25 cellular contexts compared by ENCODE assay signal in genomic region chr2:16683576-16683975, GRCh38. TPM values are rescaled to one million over a fixed set of nuclear protein-coding genes. Genes with fewer than 3 reads are reported as not detected.
"Had no signal": no experiment of that assay in that cellular context is flagged by ENCODE, and none has a peak within 500 bp of the region (broad histone marks: within the 10 kb centered on the region; RNA-seq: fewer than 3 reads in every experiment).

No MANE protein-coding gene starts in this region.

- H3K36me3 Mint-ChIP-seq: activated CD4-positive, alpha-beta memory T cell treated with anti-CD3 and anti-CD28 coated beads for 36 hours; activated naive CD8-positive, alpha-beta T cell treated with anti-CD3 and anti-CD28 coated beads for 36 hours had no signal

- H3K4me3 ChIP-seq: cardiac muscle cell, SJSA1 had no signal

- H3K27ac ChIP-seq: brain microvascular endothelial cell, cardiac muscle cell, SJSA1 had no signal

- DNase-seq: activated CD4-positive, alpha-beta memory T cell treated with anti-CD3 and anti-CD28 coated beads for 36 hours; activated CD4-positive, alpha-beta T cell treated with anti-CD3 and anti-CD28 coated beads, Interleukin-2, amount 10 ng/mL, durations not matched to agents 7 days and 5 days; activated CD4-positive, CD25-positive, alpha-beta regulatory T cell; activated CD8-positive, alpha-beta memory T cell treated with anti-CD3 and anti-CD28 coated beads for 24 hours; activated gamma-delta T cell; activated naive CD4-positive, alpha-beta T cell treated with anti-CD3 and anti-CD28 coated beads for 36 hours; activated naive CD8-positive, alpha-beta T cell treated with anti-CD3 and anti-CD28 coated beads for 36 hours; activated T-cell treated with anti-CD3 and anti-CD28 coated beads, Interleukin-2, amount 50 U/mL, for 4 hours; brain microvascular endothelial cell; Kasumi-1; KBM-7; NCI-H1048; NCI-H1930; NCI-H2171 treated with DMSO at 0.1 percent for 48 hours; NCI-H226; NCI-H526; NCI-H774; PC-3; SHP77; T-helper 17 cell; T-helper 9 cell had no signal

- FAIRE-seq: RCC 7860 had no signal

- H3K36me3 ChIP-seq: brain microvascular endothelial cell, cardiac muscle cell, SJSA1 had no signal

- H3K9me3 ChIP-seq: SJSA1 had no signal

- H3K27me3 ChIP-seq: brain microvascular endothelial cell, cardiac muscle cell had no signal

- H3K9me3 Mint-ChIP-seq: activated CD4-positive, alpha-beta T cell treated with anti-CD3 and anti-CD28 coated beads, Interleukin-2, amount 10 ng/mL, durations not matched to agents 7 days and 5 days; activated naive CD4-positive, alpha-beta T cell treated with anti-CD3 and anti-CD28 coated beads for 36 hours had no signal

- H3K4me1 Mint-ChIP-seq: activated CD4-positive, alpha-beta T cell treated with anti-CD3 and anti-CD28 coated beads, Interleukin-2, amount 10 ng/mL, durations not matched to agents 7 days and 5 days; activated naive CD8-positive, alpha-beta T cell treated with anti-CD3 and anti-CD28 coated beads for 36 hours had no signal

- H3K4me1 ChIP-seq: SJSA1 had no signal

- H3K27ac Mint-ChIP-seq: activated CD4-positive, alpha-beta memory T cell treated with anti-CD3 and anti-CD28 coated beads for 36 hours; activated CD4-positive, alpha-beta T cell treated with anti-CD3 and anti-CD28 coated beads, Interleukin-2, amount 10 ng/mL, durations not matched to agents 7 days and 5 days; activated naive CD4-positive, alpha-beta T cell treated with anti-CD3 and anti-CD28 coated beads for 36 hours; activated naive CD8-positive, alpha-beta T cell treated with anti-CD3 and anti-CD28 coated beads for 36 hours; T-helper 17 cell had no signal

- ATAC-seq: activated T-cell treated with anti-CD3 and anti-CD28 coated beads, Interleukin-2, amount 50 U/mL, for 4 hours; PC-3; T-helper 17 cell had no signal

- H3K4me3 Mint-ChIP-seq: activated CD4-positive, alpha-beta memory T cell treated with anti-CD3 and anti-CD28 coated beads for 36 hours; activated CD4-positive, alpha-beta T cell treated with anti-CD3 and anti-CD28 coated beads, Interleukin-2, amount 10 ng/mL, durations not matched to agents 7 days and 5 days; activated naive CD4-positive, alpha-beta T cell treated with anti-CD3 and anti-CD28 coated beads for 36 hours; activated naive CD8-positive, alpha-beta T cell treated with anti-CD3 and anti-CD28 coated beads for 36 hours; activated T-cell treated with anti-CD3 and anti-CD28 coated beads, Interleukin-2, amount 50 U/mL, for 4 hours; T-helper 17 cell had no signal

RNA-seq across cellular contexts. Expression of gene CYRIA, which starts 17.9 kb away (rescaled TPM):
- total RNA-seq: NCI-H460 had no signal
